ENCODE assay signal across 12 cellular contexts in the genomic region with DNA sequence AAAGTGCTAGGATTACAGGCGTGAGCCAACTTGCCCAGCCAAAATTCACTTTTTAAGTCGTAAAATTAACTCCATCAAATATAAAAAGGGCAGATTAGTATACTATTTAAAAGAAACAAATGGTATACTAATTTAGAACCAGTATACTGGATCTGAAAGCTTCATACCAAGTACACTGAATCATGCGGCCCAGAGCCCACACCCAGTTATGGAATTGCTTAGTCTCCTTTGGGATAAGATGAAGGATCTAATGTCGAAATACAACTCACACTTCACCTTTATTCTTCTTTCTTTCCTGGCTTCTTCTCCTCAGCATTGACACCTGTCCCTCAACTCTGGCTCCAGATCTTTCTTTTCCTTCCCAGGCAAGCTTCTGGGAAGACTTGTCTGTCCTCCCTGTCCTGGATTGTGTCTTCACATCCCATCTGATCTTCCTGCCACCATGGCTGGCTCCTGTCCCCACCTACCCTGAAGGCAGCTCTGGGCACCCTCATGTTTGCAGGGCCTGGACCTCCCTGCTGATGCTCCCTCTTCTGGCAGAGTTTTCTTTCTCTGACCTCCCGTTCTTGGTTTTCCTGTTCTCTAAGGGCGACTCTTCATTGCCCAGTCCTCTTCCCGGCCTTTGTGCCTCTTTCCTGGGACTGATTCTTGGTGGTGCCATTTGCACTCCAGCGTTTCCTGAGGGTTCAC. TPM values are rescaled to one million over a fixed set of nuclear protein-coding genes. Genes with fewer than 3 reads are reported as not detected.
DNase-seq lines count a peak whose midpoint lies in the region; ATAC-seq, FAIRE-seq and TF ChIP-seq lines count a peak whose summit lies in the region.
"Had no signal": no experiment of that assay in that cellular context is flagged by ENCODE, and none has a peak within 500 bp of the region (broad histone marks: within the 10 kb centered on the region; RNA-seq: fewer than 3 reads in every experiment).

No MANE protein-coding gene starts in this region.

- peaks cover 14% of the 10 kb centered on the region for H3K27me3 Mint-ChIP-seq in HFFc6 (ENCODE audit: insufficient read depth)
- H3K27me3 Mint-ChIP-seq in astrocyte (ENCODE audit: low read depth, unreplicated experiment), result peaks cover 26% of the 10 kb centered on the region
- H3K27me3 Mint-ChIP-seq in immature natural killer cell (ENCODE audit: low read depth in 3 of 3), result peaks cover 7 to 12% (median 8%) of the 10 kb centered on the region in 3 donors

- DNase-seq in AG20443 (ENCODE audit: low spot score), result peak; percentile 75
- peak; percentile 23 for DNase-seq in HFFc6
- peak; percentile 41 for DNase-seq in astrocyte (ENCODE audit: low read depth)
- peak in 2 of 3 donors; percentile 6 to 29 for DNase-seq in immature natural killer cell
- DNase-seq in NCI-H187 (lab: John Stamatoyannopoulos, UW), result no peak
- DNase-seq in globus pallidus (ENCODE audit: low spot score), result no peak
- no peak for DNase-seq in Right ventricle myocardium superior
- no peak for DNase-seq in SJCRH30
- DNase-seq: activated CD4-positive, alpha-beta memory T cell treated with anti-CD3 and anti-CD28 coated beads for 36 hours; activated gamma-delta T cell; CD4-positive, alpha-beta T cell; NCI-H2029 treated with DMSO at 0.1 percent for 48 hours had no signal

- H3K4me1 ChIP-seq in astrocyte (ENCODE audit: insufficient read depth, low read length) (no peaks in the 10 kb centered on the region), SJCRH30 (no peaks in the 10 kb centered on the region)

- H3K27ac Mint-ChIP-seq in HFFc6 (peak overlapping the region; percentile 48), astrocyte (ENCODE audit: unreplicated experiment) (no peak overlapping the region), immature natural killer cell (no peak overlapping the region)
- H3K27ac Mint-ChIP-seq: activated CD4-positive, alpha-beta memory T cell treated with anti-CD3 and anti-CD28 coated beads for 36 hours; CD4-positive, alpha-beta T cell had no signal

- H3K36me3 Mint-ChIP-seq in HFFc6 (ENCODE audit: low read depth) (no peaks in the 10 kb centered on the region), astrocyte (ENCODE audit: low read depth, unreplicated experiment) (no peaks in the 10 kb centered on the region), immature natural killer cell (no peaks in the 10 kb centered on the region)
- H3K36me3 Mint-ChIP-seq: activated CD4-positive, alpha-beta memory T cell treated with anti-CD3 and anti-CD28 coated beads for 36 hours had no signal

- H3K4me3 Mint-ChIP-seq in HFFc6 (peak overlapping the region; percentile 1; the same call in 1 of the 2 replicates), astrocyte (ENCODE audit: unreplicated experiment) (no peak overlapping the region), immature natural killer cell (no peak overlapping the region)
- H3K4me3 Mint-ChIP-seq: activated CD4-positive, alpha-beta memory T cell treated with anti-CD3 and anti-CD28 coated beads for 36 hours; CD4-positive, alpha-beta T cell had no signal

- H3K27ac ChIP-seq in astrocyte (ENCODE audit: low read depth, low read length), result no peak overlapping the region
- no peak overlapping the region for H3K27ac ChIP-seq in SJCRH30

- ATAC-seq in Right ventricle myocardium superior (ENCODE audit: poor library complexity), result no peak

- H3K4me3 ChIP-seq in astrocyte (ENCODE audit: insufficient read depth, low read depth, low read length) (no peak overlapping the region), SJCRH30 (no peak overlapping the region)

- no peaks in the 10 kb centered on the region for H3K36me3 ChIP-seq in astrocyte (ENCODE audit: insufficient read depth, low read length)
- no peaks in the 10 kb centered on the region for H3K36me3 ChIP-seq in SJCRH30

- no peaks in the 10 kb centered on the region for H3K9me3 Mint-ChIP-seq in HFFc6
- H3K9me3 Mint-ChIP-seq in astrocyte (ENCODE audit: unreplicated experiment), result peaks cover 4% of the 10 kb centered on the region
- no peaks in the 10 kb centered on the region for H3K9me3 Mint-ChIP-seq in immature natural killer cell
- H3K9me3 Mint-ChIP-seq: activated CD4-positive, alpha-beta memory T cell treated with anti-CD3 and anti-CD28 coated beads for 36 hours; CD4-positive, alpha-beta T cell had no signal

- peaks cover 4% of the 10 kb centered on the region for H3K27me3 ChIP-seq in astrocyte (ENCODE audit: insufficient read depth, low read length)
- no peaks in the 10 kb centered on the region for H3K27me3 ChIP-seq in SJCRH30

- TF ChIP-seq CTCF in HFFc6 (IDR thresholded peaks at IDR 0.05) (0 out of 2 replicates have a peak, but pooled peaks have one; percentile 10), astrocyte (IDR thresholded peaks at IDR 0.05; ENCODE audit: insufficient read depth, low read depth, low read length) (no peak)

- H4K20me1 ChIP-seq in astrocyte (ENCODE audit: insufficient read depth, low read length), result no peaks in the 10 kb centered on the region

- no peak overlapping the region for H3K9ac ChIP-seq in astrocyte (ENCODE audit: low read length)

- FAIRE-seq in astrocyte (lab: Jason Lieb, UNC), result no peak

- no peaks in the 10 kb centered on the region for H3K79me2 ChIP-seq in astrocyte (ENCODE audit: insufficient read depth, low read length)

- intact Hi-C loops in Right ventricle myocardium superior (cut with DNase I), result no loop called here

- H3K4me1 Mint-ChIP-seq in HFFc6 (ENCODE audit: low read depth) (peaks cover 21% of the 10 kb centered on the region), astrocyte (ENCODE audit: low read depth, unreplicated experiment) (peaks cover 17% of the 10 kb centered on the region), immature natural killer cell (no peaks in the 10 kb centered on the region)

- H3K9me3 ChIP-seq in astrocyte (ENCODE audit: insufficient read depth, low read depth, low read length) (no peaks in the 10 kb centered on the region), SJCRH30 (replicated peaks) (no peaks in the 10 kb centered on the region)

- no peak overlapping the region for H3K4me2 ChIP-seq in astrocyte (ENCODE audit: low read length)

- no peak overlapping the region for H2AFZ ChIP-seq in astrocyte (ENCODE audit: low read depth, low read length)

RNA-seq across cellular contexts. Expression of gene CTBP2, which starts 57.8 kb away (rescaled TPM):
- 10 to 100 TPM; 70.6 to 86.9 (median 78.8) TPM for total RNA-seq in HFFc6 (2021; fragmentation: NEBNext Ultra II Directional; extraction: Animal tissue kit (Norgen Biotek cat#: 25700))
- 101 and 109 TPM in 2 replicates for total RNA-seq in astrocyte
- polyA plus RNA-seq in immature natural killer cell, result 100 to 1,000 TPM in 2 of 3 donors, 10 to 100 TPM in 1; 89.8 to 154 (median 131) TPM
- total RNA-seq in Right ventricle myocardium superior, result 29.4 TPM
- 67.8 and 69.0 TPM in 2 replicates for total RNA-seq in SJCRH30 (2014; rRNA removed; shearing (Covaris generic))

Comparison
In these comparisons a context has a peak if more than half of its experiments do, and no peak if none do; other contexts are left out.
1. DNase-seq: peak in AG20443 (single experiment), HFFc6 (single experiment), astrocyte (single experiment) and immature natural killer cell (2 of 3); none in NCI-H187 (0 of 2), globus pallidus (single experiment), Right ventricle myocardium superior (single experiment) and SJCRH30 (0 of 2).